In the genomic region with DNA sequence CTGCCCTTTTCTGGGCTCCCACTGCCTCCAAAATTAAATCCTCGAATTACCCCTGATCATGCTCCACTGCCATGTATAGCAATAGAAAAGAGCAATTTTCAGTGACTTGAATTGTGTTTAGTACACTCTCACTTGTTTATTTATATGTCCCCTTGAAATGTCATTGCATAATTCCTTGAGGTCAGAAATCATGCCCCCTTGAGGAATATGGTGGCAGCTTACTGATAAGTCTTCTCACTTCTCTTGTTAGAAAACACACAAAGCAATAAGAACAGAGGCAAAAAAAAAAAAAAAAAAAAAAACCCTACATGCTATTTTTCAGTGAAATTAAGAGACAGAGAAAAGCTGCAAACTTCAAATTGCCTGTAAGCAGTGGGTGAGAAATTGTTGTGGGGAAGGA, we compare ENCODE assay signal across 30 cellular contexts. TPM values are rescaled to one million over a fixed set of nuclear protein-coding genes. Genes with fewer than 3 reads are reported as not detected.
DNase-seq lines count a peak whose midpoint lies in the region; ATAC-seq and TF ChIP-seq lines count a peak whose summit lies in the region.
"Had no signal": no experiment of that assay in that cellular context is flagged by ENCODE, and none has a peak within 500 bp of the region (broad histone marks: within the 10 kb centered on the region; RNA-seq: fewer than 3 reads in every experiment).

No MANE protein-coding gene starts in this region.

- H3K4me2 ChIP-seq in OCI-LY1 (ENCODE audit: low read length) = no peak overlapping the region
- H3K4me2 ChIP-seq: KMS-11 had no signal

- no peaks in the 10 kb centered on the region for H3K4me1 Mint-ChIP-seq in MCF 10A (ENCODE audit: insufficient read depth, unreplicated experiment)
- peaks cover 4 to 7% of the 10 kb centered on the region in 2 donors for H3K4me1 Mint-ChIP-seq in natural killer cell treated with Interleukin-12 subunit alpha and Interleukin-12 subunit beta and Interleukin-15 and Interleukin-18, amount 100 ng/mL, for 72 hours (ENCODE audit: low read depth in 2 of 2)
- H3K4me1 Mint-ChIP-seq: activated T-helper 17 cell treated with anti-CD3 and anti-CD28 coated beads, Interleukin-2, amount 50 U/mL, for 72 hours; stimulated activated memory B cell treated with anti-CD40 and anti-IgM and Interleukin-4, amounts not matched to agents 10 μg/mL and 1 μg/mL and 100 μg/mL, for 72 hours had no signal

- no peak for ATAC-seq in natural killer cell treated with Interleukin-12 subunit alpha and Interleukin-12 subunit beta and Interleukin-15 and Interleukin-18, amount 100 ng/mL, for 72 hours
- ATAC-seq: activated T-helper 17 cell treated with anti-CD3 and anti-CD28 coated beads, Interleukin-2, amount 50 U/mL, for 72 hours; effector memory CD8-positive, alpha-beta T cell; gastrocnemius medialis; sciatic nerve; stimulated activated memory B cell treated with anti-CD40 and anti-IgM and Interleukin-4, amounts not matched to agents 10 μg/mL and 1 μg/mL and 100 μg/mL, for 72 hours had no signal

- H3K4me1 ChIP-seq in breast epithelium = no peaks in the 10 kb centered on the region
- no peaks in the 10 kb centered on the region for H3K4me1 ChIP-seq in OCI-LY1 (ENCODE audit: insufficient read depth, low read length, severe bottlenecking)
- H3K4me1 ChIP-seq: esophagus muscularis mucosa, gastrocnemius medialis, suprapubic skin had no signal

- DNase-seq in MCF 10A (ENCODE audit: unreplicated experiment) (peak; percentile 20), breast epithelium (ENCODE audit: low spot score in 2 of 2) (no peak), fibroblast of gingiva (ENCODE audit: low read depth) (peak; percentile 15), NCI-H1048 (lab: John Stamatoyannopoulos, UW) (no peak), NCI-H1436 treated with DMSO at 0.1 percent for 48 hours (lab: John Stamatoyannopoulos, UW) (no peak)
- no peak for DNase-seq in natural killer cell treated with Interleukin-12 subunit alpha and Interleukin-12 subunit beta and Interleukin-15 and Interleukin-18, amount 100 ng/mL, for 72 hours (ENCODE audit: low spot score)
- no peak for DNase-seq in activated CD4-positive, alpha-beta T cell treated with anti-CD3 and anti-CD28 coated beads for 48 hours
- DNase-seq: 8988T; activated CD4-positive, alpha-beta memory T cell treated with anti-CD3 and anti-CD28 coated beads for 36 hours; activated CD8-positive, alpha-beta memory T cell treated with anti-CD3 and anti-CD28 coated beads, Interleukin-2, amount 50 U/mL, for 4 hours; activated naive CD4-positive, alpha-beta T cell treated with anti-CD3 and anti-CD28 coated beads, Interleukin-2, amount 50 U/mL, for 16 hours; CD4-positive, alpha-beta T cell; effector memory CD8-positive, alpha-beta T cell; EL; gastrocnemius medialis; NCI-H1105 treated with DMSO at 0.1 percent for 48 hours; NCI-H2029 treated with DMSO at 0.1 percent for 48 hours; NCI-H2227 treated with DMSO at 0.1 percent for 48 hours; NCI-H526 treated with DMSO at 0.1 percent for 48 hours; stimulated activated CD4-positive, alpha-beta T cell treated with anti-CD3 and anti-CD28 coated beads, Interleukin-4, amount 100 ng/mL, for 24 hours had no signal

- H3K27ac ChIP-seq in breast epithelium (no peak overlapping the region), OCI-LY1 (ENCODE audit: low read depth, low read length, poor library complexity, severe bottlenecking) (no peak overlapping the region)
- H3K27ac ChIP-seq: coronary artery, esophagus muscularis mucosa, gastrocnemius medialis, KMS-11, SK-N-MC, suprapubic skin had no signal

- no peaks in the 10 kb centered on the region for H3K9me2 ChIP-seq in OCI-LY1 (ENCODE audit: low read depth, low read length)

- H3K27ac Mint-ChIP-seq in MCF 10A (ENCODE audit: low read depth, unreplicated experiment) = no peak overlapping the region
- peak overlapping the region in 1 of 2 donors; percentile 9 for H3K27ac Mint-ChIP-seq in natural killer cell treated with Interleukin-12 subunit alpha and Interleukin-12 subunit beta and Interleukin-15 and Interleukin-18, amount 100 ng/mL, for 72 hours
- H3K27ac Mint-ChIP-seq: activated CD4-positive, alpha-beta memory T cell treated with anti-CD3 and anti-CD28 coated beads for 36 hours; activated T-helper 17 cell treated with anti-CD3 and anti-CD28 coated beads, Interleukin-2, amount 50 U/mL, for 72 hours; CD4-positive, alpha-beta T cell; effector memory CD8-positive, alpha-beta T cell; stimulated activated memory B cell treated with anti-CD40 and anti-IgM and Interleukin-4, amounts not matched to agents 10 μg/mL and 1 μg/mL and 100 μg/mL, for 72 hours had no signal

- CTCF ChIA-PET in MCF 10A (lab: Yijun Ruan, JAX) = interaction anchor here (0.5 to 0.7 kb wide), 2 partner anchors 49 to 288 kb away, joined by 3 to 4 read pairs; no protein-coding TSS in a partner anchor

- intact Hi-C loops in MCF 10A (cut with micrococcal nuclease) = loop anchor here (5.0 kb wide), 1 partner anchor 38 kb away; a partner anchor contains a TSS
- intact Hi-C loops in breast epithelium (cut with DNase I; ENCODE audit: low total_unique reads) = no loop called here

- no TSS peak for BruUV-seq in MCF 10A (replicated peaks; lab: Mats Ljungman, UMichigan)

- H3K27me3 ChIP-seq in breast epithelium = no peaks in the 10 kb centered on the region
- no peaks in the 10 kb centered on the region for H3K27me3 ChIP-seq in OCI-LY1 (ENCODE audit: insufficient read depth, low read length)
- H3K27me3 ChIP-seq: esophagus muscularis mucosa, gastrocnemius medialis, suprapubic skin had no signal

- H3K36me3 Mint-ChIP-seq in MCF 10A (ENCODE audit: insufficient read depth, unreplicated experiment) = no peaks in the 10 kb centered on the region
- H3K36me3 Mint-ChIP-seq in natural killer cell treated with Interleukin-12 subunit alpha and Interleukin-12 subunit beta and Interleukin-15 and Interleukin-18, amount 100 ng/mL, for 72 hours = peaks cover 4% of the 10 kb centered on the region
- H3K36me3 Mint-ChIP-seq: activated CD4-positive, alpha-beta memory T cell treated with anti-CD3 and anti-CD28 coated beads for 36 hours; stimulated activated memory B cell treated with anti-CD40 and anti-IgM and Interleukin-4, amounts not matched to agents 10 μg/mL and 1 μg/mL and 100 μg/mL, for 72 hours had no signal

- no peak overlapping the region for H2AFZ ChIP-seq in OCI-LY1 (ENCODE audit: low read length)

- peaks cover 9% of the 10 kb centered on the region for H3K27me3 Mint-ChIP-seq in MCF 10A (ENCODE audit: insufficient read depth, unreplicated experiment)
- peaks cover 12 to 32% of the 10 kb centered on the region in 2 donors for H3K27me3 Mint-ChIP-seq in natural killer cell treated with Interleukin-12 subunit alpha and Interleukin-12 subunit beta and Interleukin-15 and Interleukin-18, amount 100 ng/mL, for 72 hours

- no peaks in the 10 kb centered on the region for H3K79me2 ChIP-seq in OCI-LY1 (ENCODE audit: insufficient read depth, low read length)

- H3K36me3 ChIP-seq in breast epithelium = no peaks in the 10 kb centered on the region
- no peaks in the 10 kb centered on the region for H3K36me3 ChIP-seq in OCI-LY1 (ENCODE audit: insufficient read depth, low read length)
- H3K36me3 ChIP-seq: esophagus muscularis mucosa, gastrocnemius medialis, suprapubic skin had no signal

- H3K9me3 ChIP-seq in breast epithelium (no peaks in the 10 kb centered on the region), OCI-LY1 (ENCODE audit: low read length) (no peaks in the 10 kb centered on the region)
- H3K9me3 ChIP-seq: esophagus muscularis mucosa, gastrocnemius medialis, suprapubic skin had no signal

- no peak for TF ChIP-seq POLR2A in breast epithelium (IDR thresholded peaks at IDR 0.05)

- no peak overlapping the region for H3K9ac ChIP-seq in OCI-LY1 (ENCODE audit: low read length)
- H3K9ac ChIP-seq: KMS-11 had no signal

- peaks cover 5% of the 10 kb centered on the region for H3K9me3 Mint-ChIP-seq in MCF 10A (ENCODE audit: unreplicated experiment)
- peaks cover 6% of the 10 kb centered on the region for H3K9me3 Mint-ChIP-seq in natural killer cell treated with Interleukin-12 subunit alpha and Interleukin-12 subunit beta and Interleukin-15 and Interleukin-18, amount 100 ng/mL, for 72 hours

- no peaks in the 10 kb centered on the region for H3F3A ChIP-seq in OCI-LY1 (ENCODE audit: insufficient read depth, low read length)

- H4K20me1 ChIP-seq in OCI-LY1 (ENCODE audit: insufficient read depth, low read length) = no peaks in the 10 kb centered on the region

- TF ChIP-seq CTCF in MCF 10A (IDR thresholded peaks at IDR 0.05; ENCODE audit: unreplicated experiment) (no peak), breast epithelium (IDR thresholded peaks at IDR 0.05) (no peak), OCI-LY1 (IDR thresholded peaks at IDR 0.05; ENCODE audit: low read length) (peak; percentile 16; the same call in 1 of the 2 replicates)

- POLR2A ChIA-PET in MCF 10A (lab: Yijun Ruan, JAX) = no interaction called here

- H3K4me3 Mint-ChIP-seq in MCF 10A (ENCODE audit: unreplicated experiment) = no peak overlapping the region
- H3K4me3 Mint-ChIP-seq in natural killer cell treated with Interleukin-12 subunit alpha and Interleukin-12 subunit beta and Interleukin-15 and Interleukin-18, amount 100 ng/mL, for 72 hours = no peak overlapping the region
- H3K4me3 Mint-ChIP-seq: activated CD4-positive, alpha-beta memory T cell treated with anti-CD3 and anti-CD28 coated beads for 36 hours; activated T-helper 17 cell treated with anti-CD3 and anti-CD28 coated beads, Interleukin-2, amount 50 U/mL, for 72 hours; CD4-positive, alpha-beta T cell; effector memory CD8-positive, alpha-beta T cell; stimulated activated memory B cell treated with anti-CD40 and anti-IgM and Interleukin-4, amounts not matched to agents 10 μg/mL and 1 μg/mL and 100 μg/mL, for 72 hours had no signal

- H3K4me3 ChIP-seq in breast epithelium (no peak overlapping the region), OCI-LY1 (ENCODE audit: low read depth, low read length, poor library complexity, severe bottlenecking) (no peak overlapping the region)
- H3K4me3 ChIP-seq: coronary artery, esophagus muscularis mucosa, gastrocnemius medialis, SK-N-MC, suprapubic skin had no signal

RNA-seq across cellular contexts. Expression of a gene that starts 37.5 kb away (rescaled TPM):
- total RNA-seq in MCF 10A (2022) (not detected in 2 replicates), breast epithelium (under 1 TPM; 0.16 to 0.44 (median 0.33) TPM)
- under 1 TPM; 0.28 to 0.69 TPM for total RNA-seq in natural killer cell treated with Interleukin-12 subunit alpha and Interleukin-12 subunit beta and Interleukin-15 and Interleukin-18, amount 100 ng/mL, for 72 hours
- total RNA-seq: activated CD4-positive, alpha-beta memory T cell treated with anti-CD3 and anti-CD28 coated beads for 36 hours; bronchial epithelial cell; CD4-positive, alpha-beta T cell; suprapubic skin had no signal

Comparison
In these comparisons a context has a peak if more than half of its experiments do, and no peak if none do; other contexts are left out.
1. DNase-seq: peak in MCF 10A (single experiment) and fibroblast of gingiva (single experiment); none in breast epithelium (0 of 2), NCI-H1048 (single experiment), NCI-H1436 treated with DMSO at 0.1 percent for 48 hours (single experiment), natural killer cell treated with Interleukin-12 subunit alpha and Interleukin-12 subunit beta and Interleukin-15 and Interleukin-18, amount 100 ng/mL, for 72 hours (single experiment) and activated CD4-positive, alpha-beta T cell treated with anti-CD3 and anti-CD28 coated beads for 48 hours (single experiment).